In the genomic region with DNA sequence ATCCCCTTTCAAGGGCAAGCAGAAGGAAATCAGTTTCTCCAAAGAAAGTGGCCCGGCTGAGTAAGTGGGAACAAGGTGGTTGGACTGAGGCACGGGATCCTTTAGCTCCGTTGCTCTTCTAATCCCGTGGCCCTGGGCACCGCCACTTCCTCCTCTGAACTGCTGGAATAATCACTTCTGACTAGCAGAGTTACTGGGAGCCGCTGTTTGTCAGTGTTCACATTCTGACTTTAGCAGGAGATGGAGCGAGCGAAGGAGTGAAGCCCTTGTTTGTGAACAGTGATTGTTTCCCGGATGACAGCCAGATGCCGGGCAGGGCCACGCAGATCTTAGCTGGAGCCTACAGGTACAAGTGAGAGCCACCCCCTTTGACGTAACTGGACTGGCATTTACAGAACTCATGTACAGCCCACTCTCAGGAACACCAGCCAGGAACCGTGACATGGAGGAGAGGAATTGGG, we compare ENCODE assay signal across 8 cellular contexts. TPM values are rescaled to one million over a fixed set of nuclear protein-coding genes. Genes with fewer than 3 reads are reported as not detected.
DNase-seq lines count a peak whose midpoint lies in the region; ATAC-seq and TF ChIP-seq lines count a peak whose summit lies in the region.

No MANE protein-coding gene starts in this region.

- WGBS in endodermal cell (ENCODE audit: insufficient coverage in 1 of 2, insufficient read length in 1 of 2), 2 experiments = 29 to 39% methylated on average over 10 to 13 of the region's 13 CpGs

- H3K27ac ChIP-seq in endodermal cell (ENCODE audit: low read depth, low read length) = no peak overlapping the region
- peak overlapping the region; percentile 95 for H3K27ac ChIP-seq in vagina

- peaks cover 13% of the 10 kb centered on the region for H3K4me1 ChIP-seq in endodermal cell (ENCODE audit: control insufficient read depth, insufficient read depth, low read length)
- peaks cover 77% of the 10 kb centered on the region for H3K4me1 ChIP-seq in vagina

- H3K4me3 Mint-ChIP-seq in activated CD4-positive, alpha-beta T cell treated with anti-CD3 and anti-CD28 coated beads for 36 hours = peak overlapping the region; percentile 63
- peak overlapping the region; percentile 80 for H3K4me3 Mint-ChIP-seq in endodermal cell

- H3K36me3 ChIP-seq in endodermal cell (ENCODE audit: control insufficient read depth, insufficient read depth, low read length) (peaks cover 38% of the 10 kb centered on the region), vagina (peaks cover 0 to 16% of the 10 kb centered on the region in 2 donors)

- TF ChIP-seq POLR2A in vagina (IDR thresholded peaks at IDR 0.05) = no peak

- peaks cover 18% of the 10 kb centered on the region for H3K36me3 Mint-ChIP-seq in activated CD4-positive, alpha-beta T cell treated with anti-CD3 and anti-CD28 coated beads for 36 hours (ENCODE audit: low read depth)
- H3K36me3 Mint-ChIP-seq in endodermal cell (ENCODE audit: low read depth) = peaks cover 49% of the 10 kb centered on the region

- no peaks in the 10 kb centered on the region for H3K27me3 Mint-ChIP-seq in activated CD4-positive, alpha-beta T cell treated with anti-CD3 and anti-CD28 coated beads for 36 hours
- no peaks in the 10 kb centered on the region for H3K27me3 Mint-ChIP-seq in endodermal cell (ENCODE audit: insufficient read depth)

- in situ Hi-C loops in GM13976 (cut with MboI; ENCODE audit: low sequenced_read_pairs, unreplicated experiment) = no loop called here

- no peaks in the 10 kb centered on the region for H3K9me3 Mint-ChIP-seq in activated CD4-positive, alpha-beta T cell treated with anti-CD3 and anti-CD28 coated beads for 36 hours (ENCODE audit: low read depth)
- no peaks in the 10 kb centered on the region for H3K9me3 Mint-ChIP-seq in endodermal cell

- peak overlapping the region; percentile 59 for H3K9ac ChIP-seq in endodermal cell (ENCODE audit: extremely low read depth, low read length, poor library complexity, severe bottlenecking)

- no peak for DNase-seq in activated CD4-positive, alpha-beta T cell treated with anti-CD3 and anti-CD28 coated beads for 36 hours
- no peak for DNase-seq in activated CD4-positive, alpha-beta T cell treated with anti-CD3 and anti-CD28 coated beads, Interleukin-2, amount 50 U/mL, for 4 hours
- peak; percentile 49 for DNase-seq in RKO (ENCODE audit: low spot score)
- peak; percentile 65 for DNase-seq in endodermal cell
- peak; percentile 18 for DNase-seq in mucosa of gallbladder (ENCODE audit: low spot score)
- no peak for DNase-seq in vagina (ENCODE audit: extremely low spot score in 2 of 2)
- no peak for DNase-seq in activated CD4-positive, CD25-positive, alpha-beta regulatory T cell treated with anti-CD3 and anti-CD28 coated beads, Interleukin-2, amount 50 U/mL, for 72 hours
- DNase-seq in GM13976 (ENCODE audit: low spot score) = no peak

- H3K4me3 ChIP-seq in endodermal cell (ENCODE audit: low read length) (peak overlapping the region; percentile 93), vagina (peak overlapping the region; percentile 73 to 91)

- intact Hi-C loops in activated CD4-positive, alpha-beta T cell treated with anti-CD3 and anti-CD28 coated beads for 36 hours (cut with DNase I, micrococcal nuclease) = loop anchor here (5.0 to 10.0 kb wide), 7 partner anchors 121 to 1524 kb away; a partner anchor contains a TSS
- intact Hi-C loops in vagina (cut with DNase I) = loop anchor here (5.0 kb wide), 1 partner anchor 1086 kb away; no protein-coding TSS in a partner anchor

- H3K4me1 Mint-ChIP-seq in activated CD4-positive, alpha-beta T cell treated with anti-CD3 and anti-CD28 coated beads for 36 hours = peaks cover 8% of the 10 kb centered on the region
- peaks cover 58% of the 10 kb centered on the region for H3K4me1 Mint-ChIP-seq in endodermal cell

- ATAC-seq in activated CD4-positive, alpha-beta T cell treated with anti-CD3 and anti-CD28 coated beads for 36 hours = no peak

- peak overlapping the region; percentile 43 for H3K27ac Mint-ChIP-seq in activated CD4-positive, alpha-beta T cell treated with anti-CD3 and anti-CD28 coated beads for 36 hours
- peak overlapping the region; percentile 77 for H3K27ac Mint-ChIP-seq in endodermal cell

- no peaks in the 10 kb centered on the region for H3K27me3 ChIP-seq in endodermal cell (ENCODE audit: control insufficient read depth, insufficient read depth, low read length, poor library complexity, severe bottlenecking)
- no peaks in the 10 kb centered on the region for H3K27me3 ChIP-seq in vagina

- H3K9me3 ChIP-seq in endodermal cell (ENCODE audit: control insufficient read depth, low read length) = no peaks in the 10 kb centered on the region
- H3K9me3 ChIP-seq in vagina = no peaks in the 10 kb centered on the region

- POLR2A ChIA-PET in activated CD4-positive, alpha-beta T cell treated with anti-CD3 and anti-CD28 coated beads for 36 hours (lab: Charles Lee) = interaction anchor here (1.0 kb wide), 1 partner anchor 10 kb away, joined by 3 read pairs; no protein-coding TSS in a partner anchor

- CTCF ChIA-PET in activated CD4-positive, alpha-beta T cell treated with anti-CD3 and anti-CD28 coated beads for 36 hours (lab: Charles Lee) = interaction anchor here (1.1 to 1.6 kb wide), 2 partner anchors 10 to 39 kb away, joined by 3 to 4 read pairs; no protein-coding TSS in a partner anchor

- TF ChIP-seq CTCF in endodermal cell (conservative IDR thresholded peaks at IDR 0.05) = no peak
- TF ChIP-seq CTCF in vagina (IDR thresholded peaks at IDR 0.05) = no peak
- TF ChIP-seq CTCF in GM13976 (IDR thresholded peaks at IDR 0.05; ENCODE audit: borderline replicate concordance, control extremely low read depth, extremely low read depth, insufficient read depth, missing control alignments) = no peak

RNA-seq across cellular contexts. Expression of a gene that starts 1.3 kb away (rescaled TPM):
- total RNA-seq in activated CD4-positive, alpha-beta T cell treated with anti-CD3 and anti-CD28 coated beads for 36 hours = 1 to 10 TPM; 9.3 to 9.5 TPM
- total RNA-seq in endodermal cell = 10 to 100 TPM; 63.5 to 65.6 TPM
- polyA plus RNA-seq in endodermal cell (2013, experiment 1 of 2) = 45.9 TPM
- 37.8 TPM for polyA plus RNA-seq in endodermal cell (2013, experiment 2 of 2)
- 20.6 TPM for total RNA-seq in mucosa of gallbladder
- total RNA-seq in vagina = 39.0 TPM

Comparison
In these comparisons a context has a peak if more than half of its experiments do, and no peak if none do; other contexts are left out.
1. DNase-seq: peak in RKO (single experiment), endodermal cell (single experiment) and mucosa of gallbladder (single experiment); none in activated CD4-positive, alpha-beta T cell treated with anti-CD3 and anti-CD28 coated beads for 36 hours (single experiment), activated CD4-positive, alpha-beta T cell treated with anti-CD3 and anti-CD28 coated beads, Interleukin-2, amount 50 U/mL, for 4 hours (0 of 2), vagina (0 of 2), activated CD4-positive, CD25-positive, alpha-beta regulatory T cell treated with anti-CD3 and anti-CD28 coated beads, Interleukin-2, amount 50 U/mL, for 72 hours (single experiment) and GM13976 (single experiment).